Comparison of ENCODE assay signal across 18 cellular contexts in genomic region chr12:127343941-127344340, GRCh38.
DNase-seq lines count a peak whose midpoint lies in the region; FAIRE-seq and TF ChIP-seq lines count a peak whose summit lies in the region.
"Had no signal": no experiment of that assay in that cellular context is flagged by ENCODE, and none has a peak within 500 bp of the region (broad histone marks: within the 10 kb centered on the region; RNA-seq: fewer than 3 reads in every experiment).

No MANE protein-coding gene starts in this region.

- no peak overlapping the region for H4K91ac ChIP-seq in H1 (replicated peaks; ENCODE audit: insufficient read length, low read length)

- no peaks in the 10 kb centered on the region for H4K20me1 ChIP-seq in H1 (replicated peaks in 1 of 2; ENCODE audit: control insufficient read depth in 1 of 2, insufficient read depth in 2 of 2, low read length in 2 of 2)

- H3K27me3 Mint-ChIP-seq in activated CD4-positive, alpha-beta T cell treated with anti-CD3 and anti-CD28 coated beads, Interleukin-2, amount 10 ng/mL, durations not matched to agents 24 days and 14 days: no peaks in the 10 kb centered on the region

- H2BK5ac ChIP-seq in H1 (ENCODE audit: low read depth, low read length): no peak overlapping the region

- no peak overlapping the region for H3K4me2 ChIP-seq in H1 (ENCODE audit: insufficient read depth in 1 of 2, low read depth in 2 of 2, low read length in 2 of 2)

- H4K8ac ChIP-seq in H1 (ENCODE audit: extremely low read depth, insufficient read depth, low read length): no peak overlapping the region

- FAIRE-seq in H1 (lab: Jason Lieb, UNC) (peak; percentile 32), kidney (lab: Jason Lieb, UNC) (no peak)
- FAIRE-seq: HepG2 had no signal

- no peak overlapping the region for H3K9ac ChIP-seq in H1 (replicated peaks in 1 of 4; ENCODE audit: extremely low read depth in 1 of 4, low read depth in 3 of 4, low read length in 3 of 4)
- no peak overlapping the region for H3K9ac ChIP-seq in muscle layer of colon (ENCODE audit: low read length)
- no peak overlapping the region for H3K9ac ChIP-seq in kidney (ENCODE audit: low read length in 2 of 2)

- H3K18ac ChIP-seq in H1 (ENCODE audit: extremely low read depth, low read length): no peak overlapping the region

- H3K4me1 Mint-ChIP-seq in activated CD4-positive, alpha-beta T cell treated with anti-CD3 and anti-CD28 coated beads, Interleukin-2, amount 10 ng/mL, durations not matched to agents 24 days and 14 days: no peaks in the 10 kb centered on the region
- H3K4me1 Mint-ChIP-seq: CD14-positive monocyte had no signal

- H2AK5ac ChIP-seq in H1 (ENCODE audit: low read depth, low read length): no peak overlapping the region

- no peaks in the 10 kb centered on the region for H3K36me3 Mint-ChIP-seq in activated CD4-positive, alpha-beta T cell treated with anti-CD3 and anti-CD28 coated beads, Interleukin-2, amount 10 ng/mL, durations not matched to agents 24 days and 14 days (ENCODE audit: low read depth)
- H3K36me3 Mint-ChIP-seq: CD14-positive monocyte had no signal

- no peak overlapping the region for H3K14ac ChIP-seq in H1 (ENCODE audit: insufficient read length)

- no peaks in the 10 kb centered on the region for H3K79me2 ChIP-seq in H1 (ENCODE audit: control insufficient read depth in 1 of 2, insufficient read depth in 2 of 2, low read length in 2 of 2)

- H3K27ac ChIP-seq in H1 (ENCODE audit: low read depth, low read length): no peak overlapping the region
- H3K27ac ChIP-seq in muscle layer of colon (ENCODE audit: low read depth, low read length): peak overlapping the region; percentile 32
- H3K27ac ChIP-seq in kidney (ENCODE audit: low read depth in 2 of 2, low read length in 2 of 2): no peak overlapping the region

- H3K9me3 Mint-ChIP-seq in activated CD4-positive, alpha-beta T cell treated with anti-CD3 and anti-CD28 coated beads, Interleukin-2, amount 10 ng/mL, durations not matched to agents 24 days and 14 days: no peaks in the 10 kb centered on the region

- no peak for TF ChIP-seq CTCF in H1 (IDR thresholded peaks at IDR 0.05; ENCODE audit: control extremely low read depth in 1 of 3, insufficient read depth in 1 of 3, low read depth in 1 of 3, low read length in 3 of 3)
- no peak for TF ChIP-seq CTCF in kidney (IDR thresholded peaks at IDR 0.05; ENCODE audit: borderline replicate concordance, extremely low read depth, insufficient read depth)

- no peak overlapping the region for H3K56ac ChIP-seq in H1 (replicated peaks; ENCODE audit: insufficient read length, low read depth, low read length)

- H2AFZ ChIP-seq in H1 (ENCODE audit: low read length): no peak overlapping the region

- H3K4me3 Mint-ChIP-seq in activated CD4-positive, alpha-beta T cell treated with anti-CD3 and anti-CD28 coated beads, Interleukin-2, amount 10 ng/mL, durations not matched to agents 24 days and 14 days: no peak overlapping the region
- H3K4me3 Mint-ChIP-seq: CD14-positive monocyte, H9 had no signal

- H2BK15ac ChIP-seq in H1 (ENCODE audit: low read length): no peak overlapping the region

- no peaks in the 10 kb centered on the region for H3K79me1 ChIP-seq in H1 (ENCODE audit: low read depth, low read length)

- H3K4ac ChIP-seq in H1 (replicated peaks; ENCODE audit: insufficient read length, low read depth, low read length): no peak overlapping the region

- no peak overlapping the region for H3K23ac ChIP-seq in H1 (ENCODE audit: insufficient read length)

- H2BK20ac ChIP-seq in H1 (ENCODE audit: low read length): no peak overlapping the region

- no peak for TF ChIP-seq POLR2A in H1 (IDR thresholded peaks at IDR 0.05; ENCODE audit: control extremely low read depth in 1 of 2, low read depth in 2 of 2, low read length in 2 of 2)

- H2BK12ac ChIP-seq in H1 (ENCODE audit: low read depth, low read length): no peak overlapping the region

- CTCF ChIA-PET in H1 (lab: Charles Lee; ENCODE audit: partially characterized antibody): interaction anchor here (1.5 to 2.1 kb wide), 3 partner anchors 8 to 235 kb away, joined by 5 to 7 read pairs (median 6); no protein-coding TSS in a partner anchor

- H3K23me2 ChIP-seq in H1 (ENCODE audit: low read depth, low read length): no peaks in the 10 kb centered on the region

- H3K4me1 ChIP-seq in H1 (replicated peaks in 1 of 4; ENCODE audit: control insufficient read depth in 3 of 4, insufficient read depth in 4 of 4, low read length in 3 of 4) (no peaks in the 10 kb centered on the region), muscle layer of colon (ENCODE audit: insufficient read depth, low read length) (peaks cover 11% of the 10 kb centered on the region), kidney (ENCODE audit: control insufficient read depth in 1 of 2, insufficient read depth in 1 of 2, low read depth in 1 of 2, low read length in 2 of 2) (no peaks in the 10 kb centered on the region)
- H3K4me1 ChIP-seq: Caco-2 had no signal

- no peak for TF ChIP-seq EP300 in H1 (IDR thresholded peaks at IDR 0.05; ENCODE audit: borderline replicate concordance in 1 of 2, low read depth in 2 of 2, low read length in 2 of 2)

- no peaks in the 10 kb centered on the region for H3K36me3 ChIP-seq in H1 (ENCODE audit: control insufficient read depth in 2 of 4, insufficient read depth in 4 of 4, low read length in 3 of 4)
- H3K36me3 ChIP-seq in muscle layer of colon (ENCODE audit: insufficient read depth, low read length): no peaks in the 10 kb centered on the region
- no peaks in the 10 kb centered on the region for H3K36me3 ChIP-seq in kidney (ENCODE audit: control insufficient read depth in 1 of 2, insufficient read depth in 2 of 2, low read length in 2 of 2)

- H3K4me3 ChIP-seq in H1 (ENCODE audit: extremely low read depth in 1 of 4, insufficient read depth in 2 of 4, low read depth in 3 of 4, low read length in 4 of 4) (no peak overlapping the region), muscle layer of colon (ENCODE audit: low read depth in 1 of 2, low read length in 2 of 2) (no peak overlapping the region), kidney (ENCODE audit: low read length in 2 of 2) (no peak overlapping the region)

- no peak overlapping the region for H2BK120ac ChIP-seq in H1 (replicated peaks; ENCODE audit: low read depth, low read length)

- no peaks in the 10 kb centered on the region for H3K27me3 ChIP-seq in H1 (replicated peaks in 1 of 4; ENCODE audit: control insufficient read depth in 3 of 4, extremely low read depth in 1 of 4, insufficient read depth in 3 of 4, low read length in 3 of 4)
- H3K27me3 ChIP-seq in muscle layer of colon (ENCODE audit: control insufficient read depth in 1 of 2, insufficient read depth in 2 of 2, low read length in 2 of 2): no peaks in the 10 kb centered on the region

- POLR2A ChIA-PET in H1 (lab: Charles Lee; ENCODE audit: partially characterized antibody): no interaction called here

- intact Hi-C loops in kidney (cut with DNase I): no loop called here
- intact Hi-C loops in activated CD4-positive, alpha-beta T cell treated with anti-CD3 and anti-CD28 coated beads, Interleukin-2, amount 10 ng/mL, durations not matched to agents 24 days and 14 days (cut with micrococcal nuclease): no loop called here

- 95% methylated on average over 5 of the region's 5 CpGs; no CpG with 5 or more reads in 1 of the 2 experiments for WGBS in H1 (ENCODE audit: extremely low coverage in 1 of 2, insufficient coverage in 1 of 2, insufficient read length in 1 of 2, insufficient replicate concordance in 2 of 2, low coverage in 1 of 2, low lambda C conversion rate in 2 of 2, missing lambda C conversion rate in 1 of 2), 2 experiments

- peaks cover 4 to 6% of the 10 kb centered on the region in 2 experiments; a peak in 2 of 4 replicates for H3K9me3 ChIP-seq in H1 (ENCODE audit: insufficient read depth in 2 of 2, low read depth in 1 of 2, low read length in 1 of 2)
- H3K9me3 ChIP-seq in muscle layer of colon (ENCODE audit: low read length): no peaks in the 10 kb centered on the region
- H3K9me3 ChIP-seq in kidney (ENCODE audit: control insufficient read depth in 1 of 2, low read length in 2 of 2): no peaks in the 10 kb centered on the region
- H3K9me3 ChIP-seq: Caco-2 had no signal

- no peak for TF ChIP-seq RAD21 in H1 (IDR thresholded peaks at IDR 0.05 in 1 of 2, conservative IDR thresholded peaks at IDR 0.05 in 1 of 2; ENCODE audit: low read depth in 2 of 2, low read length in 2 of 2)

- DNase-seq in Daoy (ENCODE audit: low read depth): peak; percentile 52
- DNase-seq in M059J (ENCODE audit: low read depth): peak; percentile 64
- DNase-seq in H1 (ENCODE audit: low read depth in 1 of 2, low spot score in 2 of 2): no peak
- DNase-seq in kidney: no peak
- DNase-seq in DMS 273 treated with DMSO at 0.1 percent for 48 hours (lab: John Stamatoyannopoulos, UW): no peak
- no peak for DNase-seq in activated CD4-positive, alpha-beta T cell treated with anti-CD3 and anti-CD28 coated beads, Interleukin-2, amount 10 ng/mL, durations not matched to agents 24 days and 14 days
- DNase-seq: Caco-2, DND-41, H9, Karpas-422, MV-4-11, NCI-H1417 treated with DMSO at 0.1 percent for 48 hours, NCI-H2029 treated with DMSO at 0.1 percent for 48 hours, NCI-H510A treated with DMSO at 0.1 percent for 48 hours, SIG-M5 had no signal

- H3K27ac Mint-ChIP-seq in activated CD4-positive, alpha-beta T cell treated with anti-CD3 and anti-CD28 coated beads, Interleukin-2, amount 10 ng/mL, durations not matched to agents 24 days and 14 days: no peak overlapping the region
- H3K27ac Mint-ChIP-seq: CD14-positive monocyte had no signal

- H4K5ac ChIP-seq in H1 (ENCODE audit: insufficient read length, low read depth, low read length): no peak overlapping the region

TF ChIP-seq in H1, 55 proteins besides CTCF, POLR2A, EP300 and RAD21 (continues in another document):
- TF ChIP-seq TBP (IDR thresholded peaks at IDR 0.05; ENCODE audit: low read depth, low read length) (no peak), NRF1 (IDR thresholded peaks at IDR 0.05; ENCODE audit: low read depth, low read length) (no peak), TAF7 (optimal IDR thresholded peaks at IDR 0.05; ENCODE audit: borderline replicate concordance, low read depth, low read length) (no peak), SIN3A (conservative IDR thresholded peaks at IDR 0.05 in 1 of 2, IDR thresholded peaks at IDR 0.05 in 1 of 2; ENCODE audit: low read depth in 1 of 2, low read length in 2 of 2) (no peak), CEBPB (IDR thresholded peaks at IDR 0.05; ENCODE audit: low read depth, low read length) (no peak), SAP30 (IDR thresholded peaks at IDR 0.05; ENCODE audit: insufficient read depth, insufficient replicate concordance, low read length) (no peak), EZH2 (IDR thresholded peaks at IDR 0.05; ENCODE audit: low read depth, low read length, severe bottlenecking) (no peak), MAFK (IDR thresholded peaks at IDR 0.05; ENCODE audit: low read depth, low read length) (no peak)

Comparison
In these comparisons a context has a peak if more than half of its experiments do, and no peak if none do; other contexts are left out.
1. DNase-seq: peak in Daoy (single experiment) and M059J (single experiment); none in H1 (0 of 2), kidney (single experiment), DMS 273 treated with DMSO at 0.1 percent for 48 hours (single experiment) and activated CD4-positive, alpha-beta T cell treated with anti-CD3 and anti-CD28 coated beads, Interleukin-2, amount 10 ng/mL, durations not matched to agents 24 days and 14 days (single experiment).